In the genomic region with DNA sequence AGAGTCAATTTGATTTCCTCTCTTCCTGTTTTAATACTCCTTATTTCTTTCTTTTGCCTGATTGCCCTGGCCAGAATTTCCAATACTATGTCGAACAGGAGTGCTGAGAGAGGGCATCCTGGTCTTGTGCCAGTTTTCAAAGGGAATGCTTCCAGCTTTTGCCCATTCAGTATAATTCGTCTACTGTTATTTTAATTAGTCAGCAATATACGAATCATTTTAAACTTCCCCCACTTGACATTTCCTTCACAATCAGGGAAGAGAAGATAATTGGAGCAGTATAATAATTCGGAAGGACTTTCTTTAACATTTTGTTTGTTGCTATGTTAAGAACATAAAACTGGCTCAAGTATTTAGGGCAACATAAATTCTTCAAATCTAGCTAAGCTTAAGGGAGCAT, we compare ENCODE assay signal across 26 cellular contexts.
"Had no signal": no experiment of that assay in that cellular context is flagged by ENCODE, and none has a peak within 500 bp of the region (broad histone marks: within the 10 kb centered on the region; RNA-seq: fewer than 3 reads in every experiment).

No MANE protein-coding gene starts in this region.

- H3K36me3 Mint-ChIP-seq: activated naive CD8-positive, alpha-beta T cell treated with anti-CD3 and anti-CD28 coated beads, Interleukin-2, amount 10 ng/mL, durations not matched to agents 7 days and 5 days had no signal

- H3K27me3 Mint-ChIP-seq: activated CD8-positive, alpha-beta T cell treated with anti-CD3 and anti-CD28 coated beads for 36 hours; activated naive CD8-positive, alpha-beta T cell treated with anti-CD3 and anti-CD28 coated beads, Interleukin-2, amount 10 ng/mL, durations not matched to agents 7 days and 5 days had no signal

- H3K4me1 Mint-ChIP-seq: activated CD4-positive, alpha-beta T cell treated with anti-CD3 and anti-CD28 coated beads for 36 hours; activated naive CD8-positive, alpha-beta T cell treated with anti-CD3 and anti-CD28 coated beads, Interleukin-2, amount 10 ng/mL, durations not matched to agents 7 days and 5 days had no signal

- DNase-seq: activated CD4-positive, alpha-beta T cell treated with anti-CD3 and anti-CD28 coated beads for 36 hours; activated CD4-positive, alpha-beta T cell treated with anti-CD3 and anti-CD28 coated beads, Interleukin-2, amount 50 U/mL, for 1 hour; activated CD8-positive, alpha-beta memory T cell treated with anti-CD3 and anti-CD28 coated beads, Interleukin-2, amount 50 U/mL, for 4 hours; activated CD8-positive, alpha-beta T cell treated with anti-CD3 and anti-CD28 coated beads for 36 hours; activated naive CD4-positive, alpha-beta T cell treated with anti-CD3 and anti-CD28 coated beads, Interleukin-2, amount 50 U/mL, for 16 hours; activated naive CD8-positive, alpha-beta T cell treated with anti-CD3 and anti-CD28 coated beads, Interleukin-2, amount 10 ng/mL, durations not matched to agents 7 days and 5 days; activated T-cell treated with anti-CD3 and anti-CD28 coated beads, Interleukin-2, amount 50 U/mL, for 72 hours; adrenal gland; anterior cingulate cortex; central memory CD4-positive, alpha-beta T cell; MM.1S; NCI-H1105 treated with DMSO at 0.1 percent for 48 hours; NCI-H1436 treated with DMSO at 0.1 percent for 48 hours; NCI-H187; NCI-H2081; NCI-H446; NCI-H524; Peyer's patch; Right ventricle myocardium superior; SJCRH30; SK-N-SH; T-helper 1 cell; WERI-Rb-1 had no signal

- H3K9me3 ChIP-seq: adrenal gland, Peyer's patch, SJCRH30, SK-N-SH had no signal

- H3K27me3 ChIP-seq: adrenal gland, Peyer's patch, SJCRH30 had no signal

- H3K27ac ChIP-seq: adrenal gland, Peyer's patch, RWPE1, SJCRH30, WERI-Rb-1 had no signal

- FAIRE-seq: bronchial epithelial cell had no signal

- H3K4me3 Mint-ChIP-seq: activated CD4-positive, alpha-beta T cell treated with anti-CD3 and anti-CD28 coated beads for 36 hours; activated CD8-positive, alpha-beta T cell treated with anti-CD3 and anti-CD28 coated beads for 36 hours; activated naive CD8-positive, alpha-beta T cell treated with anti-CD3 and anti-CD28 coated beads, Interleukin-2, amount 10 ng/mL, durations not matched to agents 7 days and 5 days; activated T-cell treated with anti-CD3 and anti-CD28 coated beads, Interleukin-2, amount 50 U/mL, for 72 hours had no signal

- H3K4me1 ChIP-seq: adrenal gland, Peyer's patch had no signal

- H3K27ac Mint-ChIP-seq: activated CD4-positive, alpha-beta T cell treated with anti-CD3 and anti-CD28 coated beads for 36 hours; activated CD8-positive, alpha-beta T cell treated with anti-CD3 and anti-CD28 coated beads for 36 hours; activated naive CD8-positive, alpha-beta T cell treated with anti-CD3 and anti-CD28 coated beads, Interleukin-2, amount 10 ng/mL, durations not matched to agents 7 days and 5 days; activated T-cell treated with anti-CD3 and anti-CD28 coated beads, Interleukin-2, amount 50 U/mL, for 72 hours; activated T-helper 2 cell treated with anti-CD3 and anti-CD28 coated beads, Interferon-gamma antibody, Interleukin-2, Interleukin-4, amounts not matched to agents 10 μg/mL and 5 μg/mL and 100 μg/mL, durations not matched to agents 14 hours and 24 hours and 36 hours had no signal

- H3K36me3 ChIP-seq: adrenal gland, Peyer's patch, SJCRH30, WERI-Rb-1 had no signal

- H3K4me3 ChIP-seq: adrenal gland, Peyer's patch, SJCRH30 had no signal

- H3K4me2 ChIP-seq: SK-N-SH had no signal

- H3K9ac ChIP-seq: SK-N-SH had no signal
